In the genomic region with DNA sequence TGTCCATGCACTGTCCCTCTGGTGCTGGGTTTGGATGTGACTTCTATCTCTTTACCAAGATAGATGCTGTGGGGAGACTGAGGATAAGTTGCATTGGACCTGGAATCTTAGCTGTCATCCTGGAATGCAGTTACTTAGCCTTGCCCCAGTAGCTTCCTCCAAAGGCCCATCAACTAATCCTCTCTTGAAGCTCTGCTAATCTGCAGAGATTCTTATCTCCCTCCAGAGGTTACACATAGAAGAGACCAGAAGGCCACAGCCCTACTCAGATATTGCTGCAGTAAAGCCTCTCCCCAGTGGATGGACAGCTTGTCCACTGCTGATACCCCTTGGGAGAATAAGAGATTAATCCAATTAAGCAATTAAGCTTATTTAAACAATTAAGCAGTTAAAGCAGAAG, we compare ENCODE assay signal across 28 cellular contexts.
"Had no signal": no experiment of that assay in that cellular context is flagged by ENCODE, and none has a peak within 500 bp of the region (broad histone marks: within the 10 kb centered on the region; RNA-seq: fewer than 3 reads in every experiment).

No MANE protein-coding gene starts in this region.

- H3K27me3 ChIP-seq: brain microvascular endothelial cell, gastroesophageal sphincter, hepatocyte, testis, transverse colon had no signal

- H3K27me3 Mint-ChIP-seq: activated CD4-positive, alpha-beta memory T cell treated with anti-CD3 and anti-CD28 coated beads, Interleukin-2, amount 10 ng/mL, durations not matched to agents 7 days and 5 days; activated T-helper 17 cell treated with anti-CD3 and anti-CD28 coated beads, Interleukin-2, amount 50 U/mL, for 72 hours; effector memory CD8-positive, alpha-beta T cell; naive B cell had no signal

- H3K27ac ChIP-seq: brain microvascular endothelial cell, coronary artery, dorsolateral prefrontal cortex, gastroesophageal sphincter, hepatocyte, testis, transverse colon had no signal

- H3K4me3 ChIP-seq: coronary artery, dorsolateral prefrontal cortex, gastroesophageal sphincter, hepatocyte, testis, transverse colon had no signal

- DNase-seq: activated CD4-positive, alpha-beta memory T cell treated with anti-CD3 and anti-CD28 coated beads, Interleukin-2, amount 10 ng/mL, durations not matched to agents 7 days and 5 days; activated CD4-positive, alpha-beta T cell treated with anti-CD3 and anti-CD28 coated beads for 1 hour; activated CD4-positive, alpha-beta T cell treated with anti-CD3 and anti-CD28 coated beads, Interleukin-2, amount 10 ng/mL, durations not matched to agents 7 days and 5 days; activated CD8-positive, alpha-beta memory T cell treated with anti-CD3 and anti-CD28 coated beads, Interleukin-2, amount 50 U/mL, for 48 hours; activated gamma-delta T cell treated with Interleukin-2 at 50 U/mL for 16 hours; activated naive CD4-positive, alpha-beta T cell treated with anti-CD3 and anti-CD28 coated beads, Interleukin-2, amount 50 U/mL, for 16 hours; activated T-cell treated with anti-CD3 and anti-CD28 coated beads, Interleukin-2, amount 50 U/mL, for 4 hours; amniotic stem cell; brain microvascular endothelial cell; dorsolateral prefrontal cortex; effector memory CD8-positive, alpha-beta T cell; erythroblast; left cardiac atrium; left ventricle myocardium superior; naive B cell; right cardiac atrium; stimulated activated CD4-positive, alpha-beta T cell treated with anti-CD3 and anti-CD28 coated beads, Interleukin-15, amount 100 ng/mL, for 24 hours; stimulated activated CD4-positive, alpha-beta T cell treated with anti-CD3 and anti-CD28 coated beads, Interleukin-2, amount 100 ng/mL, for 24 hours; stimulated activated naive CD4-positive, alpha-beta T cell treated with Interleukin-2 at 50 U/mL for 16 hours; T1000; testis; transverse colon had no signal

- H2AFZ ChIP-seq: hepatocyte had no signal

- H3K9me3 Mint-ChIP-seq: activated CD4-positive, alpha-beta memory T cell treated with anti-CD3 and anti-CD28 coated beads, Interleukin-2, amount 10 ng/mL, durations not matched to agents 7 days and 5 days; activated CD4-positive, alpha-beta T cell treated with anti-CD3 and anti-CD28 coated beads, Interleukin-2, amount 10 ng/mL, durations not matched to agents 7 days and 5 days; activated T-cell treated with anti-CD3 and anti-CD28 coated beads, Interleukin-2, amount 50 U/mL, for 4 hours; activated T-helper 17 cell treated with anti-CD3 and anti-CD28 coated beads, Interleukin-2, amount 50 U/mL, for 72 hours; effector memory CD8-positive, alpha-beta T cell; neural crest cell; WTC11 had no signal

- H3K4me1 Mint-ChIP-seq: naive B cell had no signal

- H3K4me3 Mint-ChIP-seq: activated CD4-positive, alpha-beta memory T cell treated with anti-CD3 and anti-CD28 coated beads, Interleukin-2, amount 10 ng/mL, durations not matched to agents 7 days and 5 days; activated CD4-positive, alpha-beta T cell treated with anti-CD3 and anti-CD28 coated beads, Interleukin-2, amount 10 ng/mL, durations not matched to agents 7 days and 5 days; activated T-cell treated with anti-CD3 and anti-CD28 coated beads, Interleukin-2, amount 50 U/mL, for 4 hours; activated T-helper 17 cell treated with anti-CD3 and anti-CD28 coated beads, Interleukin-2, amount 50 U/mL, for 72 hours; effector memory CD8-positive, alpha-beta T cell; naive B cell; neural crest cell; WTC11 had no signal

- H3K27ac Mint-ChIP-seq: activated CD4-positive, alpha-beta memory T cell treated with anti-CD3 and anti-CD28 coated beads, Interleukin-2, amount 10 ng/mL, durations not matched to agents 7 days and 5 days; activated CD4-positive, alpha-beta T cell treated with anti-CD3 and anti-CD28 coated beads, Interleukin-2, amount 10 ng/mL, durations not matched to agents 7 days and 5 days; naive B cell; WTC11 had no signal

- H3K79me2 ChIP-seq: hepatocyte had no signal

- H3K36me3 ChIP-seq: brain microvascular endothelial cell, gastroesophageal sphincter, transverse colon had no signal

- H3K4me2 ChIP-seq: hepatocyte had no signal

- H3K4me1 ChIP-seq: gastroesophageal sphincter, testis, transverse colon had no signal

- H3K9me3 ChIP-seq: gastroesophageal sphincter, testis, transverse colon had no signal

- H3K36me3 Mint-ChIP-seq: naive B cell, WTC11 had no signal

- ATAC-seq: activated T-cell treated with anti-CD3 and anti-CD28 coated beads, Interleukin-2, amount 50 U/mL, for 4 hours; activated T-helper 17 cell treated with anti-CD3 and anti-CD28 coated beads, Interleukin-2, amount 50 U/mL, for 72 hours; effector memory CD8-positive, alpha-beta T cell; gastroesophageal sphincter; left cardiac atrium; left ventricle myocardium superior; right cardiac atrium; WTC11 had no signal
